In the genomic region with DNA sequence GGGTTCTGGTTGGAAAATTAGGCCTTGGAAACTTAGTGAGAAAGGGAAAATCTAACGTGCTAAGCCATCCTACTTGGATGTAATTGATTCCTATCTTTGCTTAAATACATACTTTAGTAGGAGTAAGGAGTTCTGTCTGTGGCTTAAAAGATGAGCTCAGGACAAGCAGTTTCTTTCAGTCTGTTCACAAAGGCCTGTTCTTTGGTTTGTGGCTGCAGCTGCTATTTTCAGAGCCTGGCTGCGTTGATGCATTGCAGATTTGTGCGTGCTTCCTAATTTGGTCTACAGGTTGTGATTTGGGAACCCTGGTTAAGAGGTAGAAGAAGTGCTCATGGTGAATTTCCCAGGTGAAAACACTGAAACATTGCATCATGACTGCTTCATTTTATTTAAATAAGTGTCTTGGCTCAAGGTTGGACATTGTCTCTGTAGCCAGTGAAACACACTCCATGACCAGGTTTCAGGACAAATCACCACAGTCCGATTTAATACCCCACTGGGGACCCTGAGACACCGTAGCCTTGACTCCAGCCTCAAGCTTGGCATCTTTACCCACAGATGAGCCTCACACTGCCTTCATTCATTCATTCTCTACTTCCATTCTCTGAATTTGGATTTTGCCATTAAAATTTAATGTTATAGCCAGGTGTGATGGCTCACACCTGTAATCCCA, we compare ENCODE assay signal across 7 cellular contexts. TPM values are rescaled to one million over a fixed set of nuclear protein-coding genes. Genes with fewer than 3 reads are reported as not detected.
DNase-seq lines count a peak whose midpoint lies in the region; ATAC-seq, FAIRE-seq and TF ChIP-seq lines count a peak whose summit lies in the region.
"Not testable (repeated sequence)": the region's sequence is repeated elsewhere in the genome, so short reads cannot be mapped to it uniquely, and the experiment has no call there.

No MANE protein-coding gene starts in this region.

- in situ Hi-C loops in GM12878 (cut with MboI) = not testable (repeated sequence)

- H3K4me2 ChIP-seq in OCI-LY1 (ENCODE audit: low read length) (peak overlapping the region; percentile 56), GM12878 (ENCODE audit: control insufficient read depth, insufficient read depth) (peak overlapping the region; percentile 58)

- H3K9me3 Mint-ChIP-seq in naive B cell = not testable (repeated sequence)

- H3K36me3 Mint-ChIP-seq in naive B cell = not testable (repeated sequence)

- peak overlapping the region in 6 of 8 donors; percentile 38 to 85 (median 64) for H3K4me3 Mint-ChIP-seq in naive B cell

- not testable (repeated sequence) for TF ChIP-seq CTCF in OCI-LY1 (IDR thresholded peaks at IDR 0.05; ENCODE audit: low read length); GM12878 (IDR thresholded peaks at IDR 0.05 in 2 of 3, conservative IDR thresholded peaks at IDR 0.05 in 1 of 3; ENCODE audit: control insufficient read depth in 2 of 3, extremely low read depth in 1 of 3, insufficient read depth in 1 of 3, low read depth in 3 of 3, low read length in 3 of 3)

- not testable (repeated sequence) for BruUV-seq in GM12878 (replicated peaks; lab: Mats Ljungman, UMichigan)

- RAD21 ChIA-PET in GM12878 (lab: Charles Lee; ENCODE audit: unreplicated experiment) = interaction anchor here (0.7 kb wide), 1 partner anchor 80 kb away, joined by 5 read pairs; no protein-coding TSS in a partner anchor

- H3K27ac ChIP-seq in OCI-LY1 (ENCODE audit: low read depth, low read length, poor library complexity, severe bottlenecking) (peak overlapping the region; percentile 96), GM12878 (ENCODE audit: control insufficient read depth, insufficient read depth) (peak overlapping the region; percentile 39)

- peak overlapping the region; percentile 48; the same call in 1 of the 2 replicates for H3K9ac ChIP-seq in OCI-LY1 (ENCODE audit: low read length)
- H3K9ac ChIP-seq in GM12878 (ENCODE audit: control insufficient read depth, insufficient read depth, low read length) = not testable (repeated sequence)

- POLR2A ChIA-PET in GM12878 (lab: Charles Lee) = interaction anchor here (0.7 kb wide), 1 partner anchor 257 kb away, joined by 4 read pairs; no protein-coding TSS in a partner anchor

- H3K27me3 Mint-ChIP-seq in naive B cell = not testable (repeated sequence)

- intact Hi-C loops in GM12878 (cut with micrococcal nuclease; ENCODE audit: unreplicated experiment) = not testable (repeated sequence)

- H2AFZ ChIP-seq in OCI-LY1 (ENCODE audit: low read length); GM12878 (ENCODE audit: control insufficient read depth, low read depth, low read length): not testable (repeated sequence)

- H3F3A ChIP-seq in OCI-LY1 (ENCODE audit: insufficient read depth, low read length) = not testable (repeated sequence)

- peak; percentile 35 for DNase-seq in GM12878 (ENCODE audit: low read depth, low spot score)
- not testable (repeated sequence) for DNase-seq in naive B cell

- peak overlapping the region; percentile 72 to 92 (median 80) for H3K27ac Mint-ChIP-seq in naive B cell

- SMC1A ChIA-PET in GM12878 (lab: Charles Lee; ENCODE audit: uncharacterized antibody, unreplicated experiment) = interaction anchor here (1.2 kb wide), 1 partner anchor 48 kb away, joined by 3 read pairs; no protein-coding TSS in a partner anchor

- H3K4me1 ChIP-seq in OCI-LY1 (ENCODE audit: insufficient read depth, low read length, severe bottlenecking) = peaks cover 63% of the 10 kb centered on the region
- H3K4me1 ChIP-seq in GM12878 (ENCODE audit: control insufficient read depth, insufficient read depth, low read length) = peaks cover 18% of the 10 kb centered on the region; the same call in 1 of the 2 replicates

- H3K9me2 ChIP-seq in OCI-LY1 (ENCODE audit: low read depth, low read length) = not testable (repeated sequence)

- not testable (repeated sequence) for TF ChIP-seq POLR2A in GM18505 (IDR thresholded peaks at IDR 0.05; ENCODE audit: borderline replicate concordance, extremely low read depth, insufficient read depth, insufficient read length); GM12878 (IDR thresholded peaks at IDR 0.05; ENCODE audit: low read depth, low read length)

- TF ChIP-seq RAD21 in GM12878 (IDR thresholded peaks at IDR 0.05; ENCODE audit: insufficient read depth, low read depth, low read length) = not testable (repeated sequence)

- CTCF ChIA-PET in GM12878 (lab: Yijun Ruan, JAX) = not testable (repeated sequence)

- ATAC-seq in GM18505 (IDR thresholded peaks at IDR 0.05; ENCODE audit: unreplicated experiment) = peak; percentile 48
- peak; percentile 46 for ATAC-seq in GM19397 (IDR thresholded peaks at IDR 0.05; ENCODE audit: unreplicated experiment)
- ATAC-seq in GM21737 (IDR thresholded peaks at IDR 0.05; ENCODE audit: unreplicated experiment) = peak; percentile 40
- ATAC-seq in HG03103 (IDR thresholded peaks at IDR 0.05; ENCODE audit: low read depth, unreplicated experiment) = peak; percentile 42
- peak; percentile 74 for ATAC-seq in GM12878
- ATAC-seq in naive B cell (ENCODE audit: low read depth in 2 of 2) = peak; percentile 62 to 68

- H3K4me1 Mint-ChIP-seq in naive B cell = peaks cover 19 to 35% (median 22%) of the 10 kb centered on the region in 3 donors

- not testable (repeated sequence) for H3K27me3 ChIP-seq in OCI-LY1 (ENCODE audit: insufficient read depth, low read length); GM12878 (replicated peaks in 1 of 2; ENCODE audit: control insufficient read depth in 2 of 2, insufficient read depth in 2 of 2, low read length in 1 of 2)

- not testable (repeated sequence) for H4K20me1 ChIP-seq in OCI-LY1 (ENCODE audit: insufficient read depth, low read length); GM12878 (ENCODE audit: control insufficient read depth, insufficient read depth)

- H3K4me3 ChIP-seq in OCI-LY1 (ENCODE audit: low read depth, low read length, poor library complexity, severe bottlenecking) = peak overlapping the region; percentile 24
- peak overlapping the region; percentile 56; the same call in 1 of the 2 replicates for H3K4me3 ChIP-seq in GM12878

- not testable (repeated sequence) for TF ChIP-seq EP300 in GM12878 (IDR thresholded peaks at IDR 0.05; ENCODE audit: borderline replicate concordance in 1 of 2, control insufficient read depth in 1 of 2, low read depth in 2 of 2, low read length in 2 of 2)

- WGBS in GM12878 (ENCODE audit: insufficient coverage, insufficient replicate concordance, low lambda C conversion rate, missing lambda C conversion rate) = 1% methylated on average over 5 of the region's 5 CpGs

- H3K79me2 ChIP-seq in OCI-LY1 (ENCODE audit: insufficient read depth, low read length); GM12878 (ENCODE audit: control insufficient read depth, insufficient read depth, low read length): not testable (repeated sequence)

- not testable (repeated sequence) for H3K9me3 ChIP-seq in OCI-LY1 (ENCODE audit: low read length); GM12878 (replicated peaks; ENCODE audit: control insufficient read depth, insufficient read depth, low read length)

- not testable (repeated sequence) for H3K36me3 ChIP-seq in OCI-LY1 (ENCODE audit: insufficient read depth, low read length); GM12878 (ENCODE audit: control insufficient read depth in 2 of 2, insufficient read depth in 2 of 2, low read length in 1 of 2)

- peak; percentile 89 for FAIRE-seq in GM12878 (lab: Jason Lieb, UNC)

TF ChIP-seq in GM12878, 131 proteins besides CTCF, POLR2A, EP300 and RAD21:
- TF ChIP-seq MEF2A (IDR thresholded peaks at IDR 0.05; ENCODE audit: insufficient read depth, low read depth, low read length) (0 out of 2 replicates have a peak, but pooled peaks have one; percentile 6), RUNX3 (IDR thresholded peaks at IDR 0.05; ENCODE audit: low read length) (peak; percentile 46)
TF ChIP-seq in GM12878: peak in this region for 2; not testable (repeated sequence) for 129.

RNA-seq across cellular contexts. Expression of gene METTL2B, which starts 30.9 kb away (rescaled TPM):
- 56.9 and 63.6 TPM in 2 replicates for total RNA-seq in GM12878 (2013; cell fraction: nucleolus; rRNA removed)
- 26.8 and 29.4 TPM in 2 replicates for total RNA-seq in GM12878 (2014; rRNA removed)
- 35.3 and 36.9 TPM in 2 replicates for total RNA-seq in GM12878 (2014; rRNA removed; fragmentation: Illumina TruSeq; extraction: Trizol)
- total RNA-seq in GM12878 (2021) = 27.7 and 28.1 TPM in 2 replicates
- 14.2 TPM for polyA plus RNA-seq in GM12878 (2011; ENCODE audit: low read depth)
- polyA plus RNA-seq in GM12878 (2011; rRNA removed) = 36.4 and 37.8 TPM in 2 replicates
- 19.7 and 23.3 TPM in 2 replicates for polyA plus RNA-seq in GM12878 (2011; cell fraction: cytosol; rRNA removed)
- 13.0 and 13.3 TPM in 2 replicates for polyA plus RNA-seq in GM12878 (2011; cell fraction: nucleus; rRNA removed)
- polyA plus RNA-seq in GM12878 (2012) = 12.6 and 13.7 TPM in 2 replicates
- polyA plus RNA-seq in GM12878 (2014; fragmentation: Illumina TruSeq; extraction: Trizol) = 36.6 and 51.7 TPM in 2 replicates
- 10 to 100 TPM; 40.5 to 48.4 TPM for polyA plus RNA-seq in GM12878 (2014; fragmentation: Nextera tagmentation; extraction: Ambion mirVana)
- 18.9 and 20.7 TPM in 2 replicates for polyA plus RNA-seq in GM12878 (2014; rRNA removed)
- polyA plus RNA-seq in GM12878 (2016; fragmentation: Nextera tagmentation; extraction: Ambion mirVana) = 10 to 100 TPM; 43.4 to 43.5 TPM
- 36.3 and 48.1 TPM in 2 replicates for polyA minus RNA-seq in GM12878 (2011; rRNA and poly(A)+ RNA removed)
- polyA minus RNA-seq in GM12878 (2011; cell fraction: cytosol; rRNA and poly(A)+ RNA removed) = 13.0 and 15.1 TPM in 2 replicates
- polyA minus RNA-seq in GM12878 (2011; cell fraction: nucleus; rRNA and poly(A)+ RNA removed) = 18.3 and 38.9 TPM in 2 replicates
- 10 to 100 TPM in 5 of 6 donors, 1 to 10 TPM in 1; 7.8 to 25.4 (median 13.2) TPM for polyA plus RNA-seq in naive B cell (ENCODE audit: low read depth in 6 of 6)

RNA-seq across cellular contexts. Expression of gene HILPDA, which starts 51.8 kb away (rescaled TPM):
- 232 and 244 TPM in 2 replicates for total RNA-seq in GM12878 (2013; cell fraction: nucleolus; rRNA removed)
- total RNA-seq in GM12878 (2014; rRNA removed) (15.1 and 16.4 TPM in 2 replicates), GM12878 (2014; rRNA removed; fragmentation: Illumina TruSeq; extraction: Trizol) (19.6 and 21.2 TPM in 2 replicates), GM12878 (2021) (12.0 and 14.1 TPM in 2 replicates)
- polyA plus RNA-seq in GM12878 (2011; ENCODE audit: low read depth) = 22.4 TPM
- polyA plus RNA-seq in GM12878 (2011; rRNA removed) (198 and 232 TPM in 2 replicates), GM12878 (2014; fragmentation: Illumina TruSeq; extraction: Trizol) (22.1 and 24.2 TPM in 2 replicates), GM12878 (2014; fragmentation: Nextera tagmentation; extraction: Ambion mirVana) (10 to 100 TPM; 37.4 to 44.0 TPM), GM12878 (2014; rRNA removed) (26.1 and 29.6 TPM in 2 replicates), GM12878 (2016; fragmentation: Nextera tagmentation; extraction: Ambion mirVana) (10 to 100 TPM; 24.5 to 28.4 TPM), naive B cell (ENCODE audit: low read depth in 6 of 6) (10 to 100 TPM; 11.2 to 20.3 (median 13.1) TPM)
- 184 and 280 TPM in 2 replicates for polyA plus RNA-seq in GM12878 (2011; cell fraction: cytosol; rRNA removed)
- 85.4 and 130 TPM in 2 replicates for polyA plus RNA-seq in GM12878 (2011; cell fraction: nucleus; rRNA removed)
- 26.2 and 86.6 TPM in 2 replicates for polyA plus RNA-seq in GM12878 (2012)
- 141 and 166 TPM in 2 replicates for polyA minus RNA-seq in GM12878 (2011; rRNA and poly(A)+ RNA removed)
- polyA minus RNA-seq in GM12878 (2011; cell fraction: cytosol; rRNA and poly(A)+ RNA removed) = 42.1 and 54.1 TPM in 2 replicates
- 97.8 and 100.0 TPM in 2 replicates for polyA minus RNA-seq in GM12878 (2011; cell fraction: nucleus; rRNA and poly(A)+ RNA removed)
